Comparison of ENCODE assay signal across 1 cellular context in the genomic region with DNA sequence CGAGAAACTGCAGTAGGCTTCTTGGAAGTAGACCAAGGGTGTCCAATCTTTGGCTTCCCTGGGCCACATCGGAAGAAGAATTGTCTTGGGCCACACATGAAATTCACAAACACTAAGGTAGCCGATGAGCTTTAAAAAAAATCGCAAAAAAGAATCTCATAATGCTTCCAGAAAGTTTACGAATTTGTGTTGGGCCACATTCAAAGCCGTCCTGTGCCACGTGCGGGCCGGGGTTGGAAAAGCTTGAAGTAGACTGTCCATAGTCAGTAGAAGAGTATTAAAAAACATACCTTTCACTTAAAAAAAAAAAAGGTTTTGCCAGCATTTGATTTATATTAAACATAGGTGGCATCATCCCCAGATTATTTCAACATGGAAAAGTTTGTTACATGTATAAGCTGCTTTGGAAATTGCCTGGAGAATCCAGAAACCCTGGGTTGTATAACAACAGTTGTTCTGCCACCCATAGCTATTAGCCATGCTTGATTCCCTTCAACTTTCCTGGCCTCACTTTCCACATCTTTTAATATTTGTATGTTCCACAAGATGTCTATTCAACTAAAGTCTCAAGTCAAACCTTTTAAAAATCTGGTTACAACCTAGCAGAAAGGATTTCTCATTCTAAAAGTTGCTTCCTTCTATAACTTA.
TF ChIP-seq lines count a peak whose summit lies in the region.

No MANE protein-coding gene starts in this region.

TF ChIP-seq in HepG2, 621 proteins besides CTCF, POLR2A, EP300 and RAD21:
- TF ChIP-seq PLSCR1 (CRISPR knock-in tag; IDR thresholded peaks at IDR 0.05; ENCODE audit: borderline replicate concordance): no peak
- peak; percentile 69; the same call in 1 of the 2 replicates for TF ChIP-seq TEF (CRISPR knock-in tag; IDR thresholded peaks at IDR 0.05)
- no peak for TF ChIP-seq SP1 (IDR thresholded peaks at IDR 0.05)
- TF ChIP-seq SP1 (CRISPR knock-in tag; IDR thresholded peaks at IDR 0.05): no peak
- no peak for TF ChIP-seq KAT2B (IDR thresholded peaks at IDR 0.05; ENCODE audit: borderline replicate concordance, low read depth, low read length)
- TF ChIP-seq, protein P1, sequence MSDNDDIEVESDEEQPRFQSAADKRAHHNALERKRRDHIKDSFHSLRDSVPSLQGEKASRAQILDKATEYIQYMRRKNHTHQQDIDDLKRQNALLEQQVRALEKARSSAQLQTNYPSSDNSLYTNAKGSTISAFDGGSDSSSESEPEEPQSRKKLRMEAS (IDR thresholded peaks at IDR 0.05): peak; percentile 38; the same call in 1 of the 2 replicates
